Comparison of ENCODE assay signal across 21 cellular contexts in the genomic region with DNA sequence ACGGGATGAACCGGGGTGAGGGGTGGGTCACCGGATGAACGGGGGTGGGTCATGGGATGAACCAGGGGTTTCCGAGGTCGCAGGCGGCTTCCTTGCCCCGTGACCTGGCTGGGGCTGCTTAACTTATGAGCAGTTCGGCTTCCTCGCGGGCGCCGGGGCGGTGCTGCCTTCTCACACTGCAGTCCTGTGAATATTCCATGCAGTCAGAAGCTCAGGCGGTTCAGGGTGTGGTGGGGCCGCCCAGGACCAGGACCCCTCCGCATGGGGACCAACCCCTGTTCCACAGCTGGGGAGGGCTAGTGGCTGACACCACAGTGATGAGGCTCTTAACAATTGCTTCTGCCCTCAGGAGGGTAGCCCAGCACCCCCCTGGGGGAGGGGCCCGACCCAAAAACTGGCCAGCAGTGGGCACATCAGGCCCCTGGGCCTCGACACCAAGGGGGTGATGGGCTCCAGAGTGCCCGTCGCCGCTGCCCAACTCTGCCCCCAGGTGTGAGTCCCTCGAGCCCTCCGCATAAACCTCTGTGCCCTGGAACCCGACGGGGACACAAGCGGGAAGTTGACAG. TPM values are rescaled to one million over a fixed set of nuclear protein-coding genes. Genes with fewer than 3 reads are reported as not detected.
DNase-seq lines count a peak whose midpoint lies in the region; ATAC-seq and TF ChIP-seq lines count a peak whose summit lies in the region.
"Had no signal": no experiment of that assay in that cellular context is flagged by ENCODE, and none has a peak within 500 bp of the region (broad histone marks: within the 10 kb centered on the region; RNA-seq: fewer than 3 reads in every experiment).

No MANE protein-coding gene starts in this region.

- H3K27ac ChIP-seq in right lobe of liver = no peak overlapping the region
- H3K27ac ChIP-seq in suprapubic skin = no peak overlapping the region
- H3K27ac ChIP-seq in GM23248 = no peak overlapping the region
- no peak overlapping the region for H3K27ac ChIP-seq in foreskin keratinocyte
- H3K27ac ChIP-seq: epithelial cell of prostate, RWPE1, vagina had no signal

- no peaks in the 10 kb centered on the region for H3K4me1 ChIP-seq in right lobe of liver
- H3K4me1 ChIP-seq in suprapubic skin = no peaks in the 10 kb centered on the region
- no peaks in the 10 kb centered on the region for H3K4me1 ChIP-seq in GM23248 (ENCODE audit: insufficient read depth)
- no peaks in the 10 kb centered on the region for H3K4me1 ChIP-seq in foreskin keratinocyte
- H3K4me1 ChIP-seq: vagina had no signal

- H3K4me3 ChIP-seq in right lobe of liver (no peak overlapping the region), suprapubic skin (no peak overlapping the region), GM23248 (no peak overlapping the region)
- H3K4me3 ChIP-seq: lung, vagina had no signal

- in situ Hi-C loops in SK-MEL-5 (cut with HindIII; ENCODE audit: low pct_unique_long_range_greater_than_20kb, low sequenced_read_pairs) = no loop called here
- in situ Hi-C loops in GM23248 (cut with MboI) = no loop called here

- TF ChIP-seq CTCF in right lobe of liver (IDR thresholded peaks at IDR 0.05) = no peak
- TF ChIP-seq CTCF in suprapubic skin (IDR thresholded peaks at IDR 0.05) = no peak
- TF ChIP-seq CTCF in foreskin keratinocyte (conservative IDR thresholded peaks at IDR 0.05) = no peak

- H2AFZ ChIP-seq in GM23248 = no peak overlapping the region

- no peaks in the 10 kb centered on the region for H3K9me3 ChIP-seq in right lobe of liver
- H3K9me3 ChIP-seq in suprapubic skin = no peaks in the 10 kb centered on the region
- no peaks in the 10 kb centered on the region for H3K9me3 ChIP-seq in GM23248 (ENCODE audit: low read depth)
- H3K9me3 ChIP-seq: vagina had no signal

- ATAC-seq in right lobe of liver = peak in 1 of 4 donors; percentile 29
- no peak for ATAC-seq in foreskin keratinocyte

- H3K4me2 ChIP-seq in GM23248 (ENCODE audit: unreplicated experiment) = no peak overlapping the region

- peaks cover 21% of the 10 kb centered on the region for H3K27me3 Mint-ChIP-seq in activated T-cell treated with anti-CD3 and anti-CD28 coated beads, Interleukin-2, amount 50 U/mL, for 24 hours

- no peaks in the 10 kb centered on the region for H3K79me2 ChIP-seq in GM23248 (ENCODE audit: insufficient read depth)

- intact Hi-C loops in right lobe of liver (cut with DNase I) = no loop called here

- no peaks in the 10 kb centered on the region for H3K4me1 Mint-ChIP-seq in activated T-cell treated with anti-CD3 and anti-CD28 coated beads, Interleukin-2, amount 50 U/mL, for 24 hours (ENCODE audit: low read depth)
- H3K4me1 Mint-ChIP-seq: activated B cell treated with CpG ODN at 0.5 μM for 24 hours had no signal

- no peaks in the 10 kb centered on the region for H3K9me2 ChIP-seq in GM23248 (ENCODE audit: insufficient read depth)

- H3K36me3 Mint-ChIP-seq in activated T-cell treated with anti-CD3 and anti-CD28 coated beads, Interleukin-2, amount 50 U/mL, for 24 hours (ENCODE audit: low read depth) = no peaks in the 10 kb centered on the region

- H3K27me3 ChIP-seq in right lobe of liver = no peaks in the 10 kb centered on the region
- peaks cover 24% of the 10 kb centered on the region for H3K27me3 ChIP-seq in suprapubic skin
- peaks cover 9% of the 10 kb centered on the region for H3K27me3 ChIP-seq in GM23248 (replicated peaks; ENCODE audit: insufficient read depth)
- H3K27me3 ChIP-seq in foreskin keratinocyte = peaks cover 10% of the 10 kb centered on the region
- H3K27me3 ChIP-seq: vagina had no signal

- H3F3A ChIP-seq in GM23248 (ENCODE audit: insufficient read depth) = no peaks in the 10 kb centered on the region

- WGBS in right lobe of liver (ENCODE audit: insufficient coverage, low coverage, low lambda C conversion rate, missing lambda C conversion rate) = 80% methylated on average over 3 of the region's 27 CpGs
- WGBS in suprapubic skin = 83% methylated on average over 22 of the region's 27 CpGs
- WGBS in GM23248 (ENCODE audit: low coverage in 1 of 2, low lambda C conversion rate in 2 of 2, missing lambda C conversion rate in 2 of 2), 2 experiments = 83 to 88% methylated on average over 20 to 26 of the region's 27 CpGs

- no peak overlapping the region for H3K9ac ChIP-seq in GM23248

- no peak for TF ChIP-seq EP300 in suprapubic skin (IDR thresholded peaks at IDR 0.05)

- H3K4me3 Mint-ChIP-seq in activated T-cell treated with anti-CD3 and anti-CD28 coated beads, Interleukin-2, amount 50 U/mL, for 24 hours = no peak overlapping the region
- H3K4me3 Mint-ChIP-seq: activated B cell treated with CpG ODN at 0.5 μM for 24 hours; CD4-positive, alpha-beta T cell; naive B cell; stimulated activated naive CD8-positive, alpha-beta T cell treated with anti-CD3 and anti-CD28 coated beads, Interleukin-15, Interleukin-2, amounts not matched to agents 100 ng/mL and 50 ng/mL, for 24 hours had no signal

- H3K36me3 ChIP-seq in right lobe of liver = no peaks in the 10 kb centered on the region
- no peaks in the 10 kb centered on the region for H3K36me3 ChIP-seq in suprapubic skin
- no peaks in the 10 kb centered on the region for H3K36me3 ChIP-seq in GM23248 (ENCODE audit: low read depth)
- H3K36me3 ChIP-seq: vagina had no signal

- no peak for TF ChIP-seq POLR2A in right lobe of liver (IDR thresholded peaks at IDR 0.05)
- no peak for TF ChIP-seq POLR2A in suprapubic skin (IDR thresholded peaks at IDR 0.05)

- peak; percentile 29 for DNase-seq in activated T-cell treated with anti-CD3 and anti-CD28 coated beads, Interleukin-2, amount 50 U/mL, for 24 hours
- DNase-seq in activated T-cell treated with anti-CD3 and anti-CD28 coated beads, Interleukin-2, amount 50 U/mL, for 48 hours = no peak
- peak; percentile 42 for DNase-seq in SK-MEL-5 (ENCODE audit: low read depth, low spot score)
- DNase-seq in right lobe of liver = peak in 2 of 3 donors; percentile 19 to 43
- peak; percentile 52 to 67 for DNase-seq in suprapubic skin (ENCODE audit: low spot score in 2 of 2)
- no peak for DNase-seq in GM23248
- DNase-seq in foreskin keratinocyte = no peak
- DNase-seq in T-helper 2 cell = no peak
- DNase-seq: activated B cell treated with CpG ODN at 0.5 μM for 24 hours; activated naive CD4-positive, alpha-beta T cell treated with anti-CD3 and anti-CD28 coated beads, Interleukin-2, amount 50 U/mL, for 16 hours; DND-41; Kasumi-1; naive B cell; NCI-H1417 treated with DMSO at 0.1 percent for 48 hours; NCI-H2171 treated with DMSO at 0.1 percent for 48 hours had no signal

- no peaks in the 10 kb centered on the region for H4K20me1 ChIP-seq in GM23248 (ENCODE audit: insufficient read depth)

- H3K27ac Mint-ChIP-seq in activated T-cell treated with anti-CD3 and anti-CD28 coated beads, Interleukin-2, amount 50 U/mL, for 24 hours = no peak overlapping the region
- H3K27ac Mint-ChIP-seq: activated B cell treated with CpG ODN at 0.5 μM for 24 hours; CD4-positive, alpha-beta T cell; naive B cell; stimulated activated naive CD8-positive, alpha-beta T cell treated with anti-CD3 and anti-CD28 coated beads, Interleukin-15, Interleukin-2, amounts not matched to agents 100 ng/mL and 50 ng/mL, for 24 hours had no signal

- H3K9me3 Mint-ChIP-seq in activated T-cell treated with anti-CD3 and anti-CD28 coated beads, Interleukin-2, amount 50 U/mL, for 24 hours = no peaks in the 10 kb centered on the region
- H3K9me3 Mint-ChIP-seq: CD4-positive, alpha-beta T cell had no signal

RNA-seq across cellular contexts. Expression of a gene that starts 30.9 kb away (rescaled TPM):
- total RNA-seq in SK-MEL-5 (2014; rRNA removed; shearing (Covaris generic)) = 2.9 and 3.3 TPM in 2 replicates
- polyA plus RNA-seq in SK-MEL-5 (2015; cell fraction: cytosol; rRNA removed) = 7.1 and 7.3 TPM in 2 replicates
- 16.3 and 17.3 TPM in 2 replicates for polyA plus RNA-seq in SK-MEL-5 (2015; cell fraction: nucleus; rRNA removed)
- total RNA-seq in right lobe of liver (1 to 10 TPM in 2 of 6 experiments, under 1 TPM in 4; 0.32 to 1.8 (median 0.46) TPM), suprapubic skin (1 to 10 TPM; 3.7 to 5.9 (median 4.3) TPM), foreskin keratinocyte (0.65 and 0.85 TPM in 2 replicates)
- 1.7 and 2.8 TPM in 2 replicates for total RNA-seq in GM23248 (2014; rRNA removed; shearing (Covaris generic))
- polyA plus RNA-seq in GM23248 (2016; fragmentation: Nextera tagmentation; extraction: Ambion mirVana) (1.2 and 1.5 TPM in 2 replicates), foreskin keratinocyte (0.43 and 0.60 TPM in 2 replicates)

RNA-seq across cellular contexts. Expression of a gene that starts 57.0 kb away (rescaled TPM):
- total RNA-seq in SK-MEL-5 (2014; rRNA removed; shearing (Covaris generic)) = 7.1 and 8.9 TPM in 2 replicates
- polyA plus RNA-seq in SK-MEL-5 (2015; cell fraction: cytosol; rRNA removed) = 9.6 and 10.4 TPM in 2 replicates
- 28.8 and 29.5 TPM in 2 replicates for polyA plus RNA-seq in SK-MEL-5 (2015; cell fraction: nucleus; rRNA removed)
- total RNA-seq in right lobe of liver (1 to 10 TPM; 3.4 to 6.0 (median 4.2) TPM), suprapubic skin (10 to 100 TPM in 2 of 4 donors, 1 to 10 TPM in 2; 8.3 to 13.6 (median 10.9) TPM), foreskin keratinocyte (11.2 and 11.5 TPM in 2 replicates)
- total RNA-seq in GM23248 (2014; rRNA removed; shearing (Covaris generic)) = 1.7 and 7.2 TPM in 2 replicates
- polyA plus RNA-seq in GM23248 (2016; fragmentation: Nextera tagmentation; extraction: Ambion mirVana) (1.7 and 2.4 TPM in 2 replicates), foreskin keratinocyte (5.2 and 5.8 TPM in 2 replicates)

Comparison
In these comparisons a context has a peak if more than half of its experiments do, and no peak if none do; other contexts are left out.
1. DNase-seq: peak in activated T-cell treated with anti-CD3 and anti-CD28 coated beads, Interleukin-2, amount 50 U/mL, for 24 hours (single experiment), SK-MEL-5 (single experiment), right lobe of liver (2 of 3) and suprapubic skin (2 of 2); none in activated T-cell treated with anti-CD3 and anti-CD28 coated beads, Interleukin-2, amount 50 U/mL, for 48 hours (0 of 2), GM23248 (single experiment), foreskin keratinocyte (0 of 2) and T-helper 2 cell (0 of 5).